8 cellular contexts compared by ENCODE assay signal in the genomic region with DNA sequence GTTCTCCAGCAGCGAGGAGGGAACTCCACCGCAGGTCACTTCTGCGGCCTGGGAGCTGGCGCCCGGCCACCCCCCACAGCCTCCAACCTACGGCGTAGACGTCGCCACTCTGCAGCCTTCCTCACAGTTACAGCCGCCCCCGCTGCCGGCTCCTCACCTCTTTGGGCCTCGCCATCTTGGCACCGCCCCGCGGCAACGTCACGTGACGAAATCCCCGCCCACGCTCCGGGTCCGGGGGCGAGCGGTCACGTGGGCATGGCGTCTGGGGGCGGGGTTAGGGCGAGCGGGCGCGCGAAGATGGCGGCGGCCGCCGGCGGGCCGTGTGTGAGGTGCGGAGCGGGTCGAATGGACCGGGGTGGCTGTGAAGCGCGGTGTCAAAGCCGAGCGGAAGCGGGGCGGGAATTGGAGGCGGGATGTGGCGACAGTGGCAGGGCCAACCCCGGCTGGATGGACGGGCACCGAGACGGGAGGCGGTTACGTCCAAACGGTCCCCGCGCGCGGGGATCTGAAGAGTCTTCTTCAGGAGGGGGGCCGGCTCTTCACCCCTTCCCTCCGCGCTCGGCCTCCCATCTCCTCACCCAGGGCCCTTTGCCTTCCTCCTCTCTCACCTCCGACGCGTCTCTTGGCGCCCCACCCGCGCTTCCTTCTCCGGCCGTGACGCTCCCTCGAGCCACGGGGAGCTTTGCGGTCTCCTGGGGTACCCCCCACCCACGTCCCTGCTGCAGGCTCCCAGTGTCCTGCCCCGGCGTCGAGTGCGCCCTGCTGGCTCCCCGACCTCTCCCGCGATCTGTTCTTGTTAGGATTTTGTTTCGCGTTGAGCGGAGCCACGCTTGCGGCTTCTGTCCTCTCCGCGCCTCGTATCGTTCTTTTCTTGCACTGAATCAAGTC. TPM values are rescaled to one million over a fixed set of nuclear protein-coding genes. Genes with fewer than 3 reads are reported as not detected.
DNase-seq lines count a peak whose midpoint lies in the region; FAIRE-seq and TF ChIP-seq lines count a peak whose summit lies in the region.

A gene (minus strand): TSS at position 181 of the 888 bp plus-strand sequence. CDS start 300 bp downstream, outside the sequence.
A gene with protein sequence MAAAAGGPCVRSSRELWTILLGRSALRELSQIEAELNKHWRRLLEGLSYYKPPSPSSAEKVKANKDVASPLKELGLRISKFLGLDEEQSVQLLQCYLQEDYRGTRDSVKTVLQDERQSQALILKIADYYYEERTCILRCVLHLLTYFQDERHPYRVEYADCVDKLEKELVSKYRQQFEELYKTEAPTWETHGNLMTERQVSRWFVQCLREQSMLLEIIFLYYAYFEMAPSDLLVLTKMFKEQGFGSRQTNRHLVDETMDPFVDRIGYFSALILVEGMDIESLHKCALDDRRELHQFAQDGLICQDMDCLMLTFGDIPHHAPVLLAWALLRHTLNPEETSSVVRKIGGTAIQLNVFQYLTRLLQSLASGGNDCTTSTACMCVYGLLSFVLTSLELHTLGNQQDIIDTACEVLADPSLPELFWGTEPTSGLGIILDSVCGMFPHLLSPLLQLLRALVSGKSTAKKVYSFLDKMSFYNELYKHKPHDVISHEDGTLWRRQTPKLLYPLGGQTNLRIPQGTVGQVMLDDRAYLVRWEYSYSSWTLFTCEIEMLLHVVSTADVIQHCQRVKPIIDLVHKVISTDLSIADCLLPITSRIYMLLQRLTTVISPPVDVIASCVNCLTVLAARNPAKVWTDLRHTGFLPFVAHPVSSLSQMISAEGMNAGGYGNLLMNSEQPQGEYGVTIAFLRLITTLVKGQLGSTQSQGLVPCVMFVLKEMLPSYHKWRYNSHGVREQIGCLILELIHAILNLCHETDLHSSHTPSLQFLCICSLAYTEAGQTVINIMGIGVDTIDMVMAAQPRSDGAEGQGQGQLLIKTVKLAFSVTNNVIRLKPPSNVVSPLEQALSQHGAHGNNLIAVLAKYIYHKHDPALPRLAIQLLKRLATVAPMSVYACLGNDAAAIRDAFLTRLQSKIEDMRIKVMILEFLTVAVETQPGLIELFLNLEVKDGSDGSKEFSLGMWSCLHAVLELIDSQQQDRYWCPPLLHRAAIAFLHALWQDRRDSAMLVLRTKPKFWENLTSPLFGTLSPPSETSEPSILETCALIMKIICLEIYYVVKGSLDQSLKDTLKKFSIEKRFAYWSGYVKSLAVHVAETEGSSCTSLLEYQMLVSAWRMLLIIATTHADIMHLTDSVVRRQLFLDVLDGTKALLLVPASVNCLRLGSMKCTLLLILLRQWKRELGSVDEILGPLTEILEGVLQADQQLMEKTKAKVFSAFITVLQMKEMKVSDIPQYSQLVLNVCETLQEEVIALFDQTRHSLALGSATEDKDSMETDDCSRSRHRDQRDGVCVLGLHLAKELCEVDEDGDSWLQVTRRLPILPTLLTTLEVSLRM (N-terminal part only) (plus strand): TSS at position 277 of the 888 bp plus-strand sequence. CDS start 21 bp downstream, at position 298.

- peaks cover 0 to 17% of the 10 kb centered on the region in 2 experiments; a peak in 1 of 4 replicates for H3K79me2 ChIP-seq in H1 (ENCODE audit: control insufficient read depth in 1 of 2, insufficient read depth in 2 of 2, low read length in 2 of 2)
- H3K79me2 ChIP-seq in mesendoderm (ENCODE audit: control insufficient read depth, insufficient read depth, low read length), result peaks cover 15% of the 10 kb centered on the region

- peak; percentile 97 for DNase-seq in COLO829 (ENCODE audit: low spot score)
- DNase-seq in GM20000 (ENCODE audit: low spot score), result peak; percentile 99
- peak; percentile 90 for DNase-seq in HT-29 (ENCODE audit: low spot score)
- peak; percentile 74 for DNase-seq in NOMO-1 treated with DMSO at 0.1 percent for 48 hours (lab: John Stamatoyannopoulos, UW; ENCODE audit: unreplicated experiment)
- DNase-seq in activated CD8-positive, alpha-beta memory T cell treated with anti-CD3 and anti-CD28 coated beads for 48 hours (ENCODE audit: low read depth in 2 of 3, low spot score in 2 of 3), result peak; percentile 98 to 100 (median 100)
- DNase-seq in H1 (ENCODE audit: low read depth in 1 of 2, low spot score in 2 of 2), result peak; percentile 67 to 100
- peak; percentile 95 for DNase-seq in mesendoderm
- DNase-seq in stimulated activated CD8-positive, alpha-beta memory T cell treated with anti-CD3 and anti-CD28 coated beads, Interleukin-12 subunit alpha, Interleukin-12 subunit beta, amount 100 ng/mL, for 4 hours (ENCODE audit: low read depth), result peak; percentile 99

- peak within 1 kb of the TSS; percentile 70; the same call in 1 of the 2 replicates for H2AFZ ChIP-seq in H1 (ENCODE audit: low read length)

- H3K9me3 ChIP-seq in H1 (ENCODE audit: insufficient read depth in 2 of 2, low read depth in 1 of 2, low read length in 1 of 2), result no peaks in the 10 kb centered on the region

- H3K4ac ChIP-seq in H1 (replicated peaks; ENCODE audit: insufficient read length, low read depth, low read length), result peak within 1 kb of the TSS; percentile 85
- peak within 1 kb of the TSS; percentile 92 for H3K4ac ChIP-seq in mesendoderm (ENCODE audit: low read depth, low read length)

- H3K23ac ChIP-seq in H1 (ENCODE audit: insufficient read length) (no peak within 1 kb of the TSS), mesendoderm (ENCODE audit: low read length) (peak within 1 kb of the TSS; percentile 66)

- peaks cover 0 to 30% (median 7%) of the 10 kb centered on the region in 4 experiments; a peak in 5 of 8 replicates for H3K36me3 ChIP-seq in H1 (ENCODE audit: control insufficient read depth in 2 of 4, insufficient read depth in 4 of 4, low read length in 3 of 4)
- no peaks in the 10 kb centered on the region for H3K36me3 ChIP-seq in mesendoderm (ENCODE audit: control insufficient read depth, insufficient read depth, low read length)

- WGBS in H1 (ENCODE audit: extremely low coverage in 1 of 2, insufficient coverage in 1 of 2, insufficient read length in 1 of 2, insufficient replicate concordance in 2 of 2, low coverage in 1 of 2, low lambda C conversion rate in 2 of 2, missing lambda C conversion rate in 1 of 2), 2 experiments, result 3% methylated on average over 49 of the region's 95 CpGs; no CpG with 5 or more reads in 1 of the 2 experiments
- no CpG with 5 or more reads among the region's 95 CpGs for WGBS in mesendoderm (ENCODE audit: extremely low coverage, insufficient coverage, low lambda C conversion rate)

- H4K5ac ChIP-seq in H1 (ENCODE audit: insufficient read length, low read depth, low read length), result peak within 1 kb of the TSS; percentile 95
- H4K5ac ChIP-seq in mesendoderm (ENCODE audit: low read length), result no peak within 1 kb of the TSS

- no peak within 1 kb of the TSS for H3K14ac ChIP-seq in H1 (ENCODE audit: insufficient read length)

- H4K20me1 ChIP-seq in H1 (replicated peaks in 1 of 2; ENCODE audit: control insufficient read depth in 1 of 2, insufficient read depth in 2 of 2, low read length in 2 of 2), result peaks cover 0 to 1% of the 10 kb centered on the region in 2 experiments

- H3K79me1 ChIP-seq in H1 (ENCODE audit: low read depth, low read length), result peaks cover 10% of the 10 kb centered on the region
- peaks cover 19% of the 10 kb centered on the region for H3K79me1 ChIP-seq in mesendoderm (ENCODE audit: low read length)

- peak within 1 kb of the TSS; percentile 87 to 92 for H3K4me2 ChIP-seq in H1 (ENCODE audit: insufficient read depth in 1 of 2, low read depth in 2 of 2, low read length in 2 of 2)
- peak within 1 kb of the TSS; percentile 92 for H3K4me2 ChIP-seq in mesendoderm (ENCODE audit: low read length)

- no peak within 1 kb of the TSS for H2BK15ac ChIP-seq in H1 (ENCODE audit: low read length)
- H2BK15ac ChIP-seq in mesendoderm (replicated peaks; ENCODE audit: low read depth), result no peak within 1 kb of the TSS

- H2BK20ac ChIP-seq in H1 (ENCODE audit: low read length), result no peak within 1 kb of the TSS

- H3K9ac ChIP-seq in H1 (replicated peaks in 1 of 4; ENCODE audit: extremely low read depth in 1 of 4, low read depth in 3 of 4, low read length in 3 of 4) (peak within 1 kb of the TSS; percentile 86 to 93 (median 89)), mesendoderm (ENCODE audit: low read length) (peak within 1 kb of the TSS; percentile 98)

- peak within 1 kb of the TSS; percentile 91 for H4K91ac ChIP-seq in H1 (replicated peaks; ENCODE audit: insufficient read length, low read length)

- peak within 1 kb of the TSS; percentile 43 for H2BK120ac ChIP-seq in H1 (replicated peaks; ENCODE audit: low read depth, low read length)
- no peak within 1 kb of the TSS for H2BK120ac ChIP-seq in mesendoderm (ENCODE audit: low read depth, low read length)

- no peaks in the 10 kb centered on the region for H3K27me3 ChIP-seq in H1 (replicated peaks in 1 of 4; ENCODE audit: control insufficient read depth in 3 of 4, extremely low read depth in 1 of 4, insufficient read depth in 3 of 4, low read length in 3 of 4)
- H3K27me3 ChIP-seq in mesendoderm (ENCODE audit: insufficient read depth, low read length, poor library complexity), result no peaks in the 10 kb centered on the region

- peak; percentile 85 to 90 for TF ChIP-seq POLR2A in H1 (IDR thresholded peaks at IDR 0.05; ENCODE audit: control extremely low read depth in 1 of 2, low read depth in 2 of 2, low read length in 2 of 2)

- H3K18ac ChIP-seq in H1 (ENCODE audit: extremely low read depth, low read length), result peak within 1 kb of the TSS; percentile 97
- H3K18ac ChIP-seq in mesendoderm (ENCODE audit: low read length), result peak within 1 kb of the TSS; percentile 77

- TF ChIP-seq RAD21 in H1 (IDR thresholded peaks at IDR 0.05 in 1 of 2, conservative IDR thresholded peaks at IDR 0.05 in 1 of 2; ENCODE audit: low read depth in 2 of 2, low read length in 2 of 2), result no peak

- H2BK5ac ChIP-seq in H1 (ENCODE audit: low read depth, low read length) (peak within 1 kb of the TSS; percentile 89), mesendoderm (ENCODE audit: low read length) (peak within 1 kb of the TSS; percentile 90)

- H3K27ac ChIP-seq in H1 (ENCODE audit: low read depth, low read length) (peak within 1 kb of the TSS; percentile 78), mesendoderm (ENCODE audit: low read depth, low read length) (peak within 1 kb of the TSS; percentile 51)

- CTCF ChIA-PET in H1 (lab: Charles Lee; ENCODE audit: partially characterized antibody), result interaction anchor here (1.0 kb wide), 1 partner anchor 19 kb away, joined by 5 read pairs; no protein-coding TSS in a partner anchor

- H2AK5ac ChIP-seq in H1 (ENCODE audit: low read depth, low read length), result peak within 1 kb of the TSS; percentile 86; the same call in 1 of the 2 replicates
- H2AK5ac ChIP-seq in mesendoderm (ENCODE audit: low read length), result no peak within 1 kb of the TSS

- H3K4me3 ChIP-seq in H1 (ENCODE audit: extremely low read depth in 1 of 4, insufficient read depth in 2 of 4, low read depth in 3 of 4, low read length in 4 of 4) (peak within 1 kb of the TSS; percentile 74 to 96 (median 92)), mesendoderm (ENCODE audit: low read length) (peak within 1 kb of the TSS; percentile 96)

- FAIRE-seq in H1 (lab: Jason Lieb, UNC), result no peak

- POLR2A ChIA-PET in H1 (lab: Charles Lee; ENCODE audit: partially characterized antibody), result interaction anchor here (0.7 to 2.1 kb wide), 5 partner anchors 9 to 395 kb away, joined by 3 to 6 read pairs (median 3); a partner anchor contains a TSS

- no peak for TF ChIP-seq CTCF in GM20000 (IDR thresholded peaks at IDR 0.05; ENCODE audit: extremely low read depth, missing control alignments)
- TF ChIP-seq CTCF in H1 (IDR thresholded peaks at IDR 0.05; ENCODE audit: control extremely low read depth in 1 of 3, insufficient read depth in 1 of 3, low read depth in 1 of 3, low read length in 3 of 3), result no peak

- peaks cover 13% of the 10 kb centered on the region for H3K23me2 ChIP-seq in H1 (ENCODE audit: low read depth, low read length)

- H4K8ac ChIP-seq in H1 (ENCODE audit: extremely low read depth, insufficient read depth, low read length) (peak within 1 kb of the TSS; percentile 97), mesendoderm (ENCODE audit: low read depth, low read length) (no peak within 1 kb of the TSS)

- H3K4me1 ChIP-seq in H1 (replicated peaks in 1 of 4; ENCODE audit: control insufficient read depth in 3 of 4, insufficient read depth in 4 of 4, low read length in 3 of 4) (peaks cover 0 to 9% (median 6%) of the 10 kb centered on the region in 4 experiments; a peak in 3 of 7 replicates), mesendoderm (ENCODE audit: control insufficient read depth, low read depth, low read length) (peaks cover 5% of the 10 kb centered on the region)

- 0 out of 2 replicates have a peak within 1 kb of the TSS, but pooled peaks have one; percentile 33 for H2BK12ac ChIP-seq in H1 (ENCODE audit: low read depth, low read length)

- TF ChIP-seq EP300 in H1 (IDR thresholded peaks at IDR 0.05; ENCODE audit: borderline replicate concordance in 1 of 2, low read depth in 2 of 2, low read length in 2 of 2), result 0 out of 3 replicates have a peak, but pooled peaks of 1 of the 2 experiments have one; percentile 31

- H3K56ac ChIP-seq in H1 (replicated peaks; ENCODE audit: insufficient read length, low read depth, low read length) (peak within 1 kb of the TSS; percentile 95), mesendoderm (ENCODE audit: low read length) (peak within 1 kb of the TSS; percentile 99)

RNA-seq across cellular contexts. Expression of the first gene that starts in this region (rescaled TPM):
- 27.6 and 29.0 TPM in 2 replicates for total RNA-seq in HT-29 (2014; rRNA removed; shearing (Covaris generic))
- total RNA-seq in H1 (2021; fragmentation: NEBNext Ultra II Directional; extraction: Animal tissue kit (Norgen Biotek cat#: 25700)), result 17.2 and 18.8 TPM in 2 replicates
- 39.1 and 44.3 TPM in 2 replicates for polyA plus RNA-seq in H1 (2011; rRNA removed)
- polyA plus RNA-seq in H1 (2011; cell fraction: cytosol; rRNA removed), result 26.5 TPM
- polyA plus RNA-seq in H1 (2011; cell fraction: nucleus; rRNA removed), result 32.5 TPM
- 17.6 to 21.5 TPM (median 20.6 TPM) in 4 replicates for polyA plus RNA-seq in H1 (2012, experiment 1 of 2)
- 21.4 TPM for polyA plus RNA-seq in H1 (2012, experiment 2 of 2)
- 33.1 TPM for polyA plus RNA-seq in H1 (2013, experiment 1 of 2)
- 34.1 TPM for polyA plus RNA-seq in H1 (2013, experiment 2 of 2)
- 45.1 and 47.0 TPM in 2 replicates for polyA minus RNA-seq in H1 (2011; rRNA and poly(A)+ RNA removed)
- polyA minus RNA-seq in H1 (2011; cell fraction: cytosol; rRNA and poly(A)+ RNA removed), result 15.6 TPM
- polyA minus RNA-seq in H1 (2011; cell fraction: nucleus; rRNA and poly(A)+ RNA removed), result 28.9 TPM
- polyA plus RNA-seq in mesendoderm (2013, experiment 1 of 2), result 17.4 TPM
- polyA plus RNA-seq in mesendoderm (2013, experiment 2 of 2), result 17.8 TPM

RNA-seq across cellular contexts. Expression of the second gene that starts in this region (rescaled TPM):
- total RNA-seq in HT-29 (2014; rRNA removed; shearing (Covaris generic)), result 55.8 and 75.5 TPM in 2 replicates
- 95.0 and 111 TPM in 2 replicates for total RNA-seq in H1 (2021; fragmentation: NEBNext Ultra II Directional; extraction: Animal tissue kit (Norgen Biotek cat#: 25700))
- 90.1 and 107 TPM in 2 replicates for polyA plus RNA-seq in H1 (2011; rRNA removed)
- polyA plus RNA-seq in H1 (2011; cell fraction: cytosol; rRNA removed), result 88.7 TPM
- polyA plus RNA-seq in H1 (2011; cell fraction: nucleus; rRNA removed), result 175 TPM
- polyA plus RNA-seq in H1 (2012, experiment 1 of 2), result 60.3 to 76.3 TPM (median 70.1 TPM) in 4 replicates
- 29.6 TPM for polyA plus RNA-seq in H1 (2012, experiment 2 of 2)
- polyA plus RNA-seq in H1 (2013, experiment 1 of 2), result 36.8 TPM
- polyA plus RNA-seq in H1 (2013, experiment 2 of 2), result 33.8 TPM
- 267 and 345 TPM in 2 replicates for polyA minus RNA-seq in H1 (2011; rRNA and poly(A)+ RNA removed)
- 92.6 TPM for polyA minus RNA-seq in H1 (2011; cell fraction: cytosol; rRNA and poly(A)+ RNA removed)
- 136 TPM for polyA minus RNA-seq in H1 (2011; cell fraction: nucleus; rRNA and poly(A)+ RNA removed)
- polyA plus RNA-seq in mesendoderm (2013, experiment 1 of 2), result 41.8 TPM
- 41.3 TPM for polyA plus RNA-seq in mesendoderm (2013, experiment 2 of 2)

Comparison
In these comparisons a context has a peak if more than half of its experiments do, and no peak if none do; other contexts are left out.
1. Peak in every context shown above with its lines: DNase-seq, H3K4me3 ChIP-seq and H3K27ac ChIP-seq.